Comparison of ENCODE assay signal across 15 cellular contexts in the genomic region with DNA sequence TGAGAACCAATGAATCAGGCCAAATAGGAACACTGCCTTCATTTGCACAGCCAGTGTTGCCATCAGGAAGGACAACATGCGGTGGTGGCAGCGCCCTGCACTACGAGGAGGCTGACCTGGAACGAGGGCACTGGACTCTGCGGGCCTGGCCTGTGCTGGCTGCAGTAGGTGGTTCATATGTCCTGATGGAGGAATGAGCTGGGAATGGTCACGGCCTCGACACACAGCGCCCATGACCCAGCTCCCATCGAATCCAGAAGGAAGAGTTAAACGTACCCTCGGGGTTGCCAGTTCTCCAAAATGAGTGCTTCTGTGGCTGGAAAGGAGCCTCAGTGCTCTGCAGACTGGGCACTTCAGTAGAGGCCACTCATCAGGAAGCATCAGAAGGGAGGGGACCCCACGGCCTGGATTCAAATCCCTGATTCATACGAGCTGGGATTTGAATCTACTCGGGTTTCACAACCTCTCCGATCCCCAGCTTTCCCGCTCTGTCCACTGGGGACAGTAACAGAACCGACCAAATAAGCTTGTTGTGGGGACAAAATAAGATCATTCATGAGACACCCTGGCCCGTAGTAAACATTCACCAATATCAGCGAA.
A peak's percentile ranks its signal among the peaks of the same experiment; 100 is the strongest.
DNase-seq lines count a peak whose midpoint lies in the region; ATAC-seq, FAIRE-seq and TF ChIP-seq lines count a peak whose summit lies in the region.
"Had no signal": no experiment of that assay in that cellular context is flagged by ENCODE, and none has a peak within 500 bp of the region (broad histone marks: within the 10 kb centered on the region; RNA-seq: fewer than 3 reads in every experiment).

No MANE protein-coding gene starts in this region.

- no peak overlapping the region for H2BK20ac ChIP-seq in H1 (ENCODE audit: low read length)

- H3K9me2 ChIP-seq in hepatocyte (replicated peaks; ENCODE audit: insufficient read depth) = no peaks in the 10 kb centered on the region

- no peak overlapping the region for H2AK5ac ChIP-seq in H1 (ENCODE audit: low read depth, low read length)

- no peak overlapping the region for H3K23ac ChIP-seq in H1 (ENCODE audit: insufficient read length)

- DNase-seq in Right ventricle myocardium inferior (ENCODE audit: missing footprints) (peak; percentile 45), right atrium auricular region (ENCODE audit: low spot score) (no peak), H1 (ENCODE audit: low read depth in 1 of 2, low spot score in 2 of 2) (no peak), vagina (ENCODE audit: extremely low spot score in 2 of 2) (no peak), NCI-H1436 (lab: John Stamatoyannopoulos, UW) (no peak), NCI-H2227 treated with DMSO at 0.1 percent for 48 hours (lab: John Stamatoyannopoulos, UW) (no peak), hepatocyte (ENCODE audit: low spot score) (no peak)
- DNase-seq: DMS 273 treated with DMSO at 0.1 percent for 48 hours, DMS79 treated with DMSO at 0.1 percent for 48 hours, NCI-H2029 treated with DMSO at 0.1 percent for 48 hours, NCI-H774 had no signal

- H3K4me1 ChIP-seq in right atrium auricular region (peaks cover 0 to 73% of the 10 kb centered on the region in 2 donors), H1 (replicated peaks in 1 of 4; ENCODE audit: control insufficient read depth in 3 of 4, insufficient read depth in 4 of 4, low read length in 3 of 4) (peaks cover 0 to 2% (median 0%) of the 10 kb centered on the region in 4 experiments; a peak in 1 of 7 replicates), neutrophil (ENCODE audit: control insufficient read depth in 1 of 2, insufficient read depth in 1 of 2, low read depth in 1 of 2, low read length in 1 of 2) (peaks cover 13 to 22% of the 10 kb centered on the region in 2 experiments), vagina (peaks cover 63% of the 10 kb centered on the region), hepatocyte (ENCODE audit: insufficient read depth) (peaks cover 11% of the 10 kb centered on the region)

- no peak overlapping the region; the same call in 1 of the 2 replicates for H4K8ac ChIP-seq in H1 (ENCODE audit: extremely low read depth, insufficient read depth, low read length)

- H3K4me3 ChIP-seq in right atrium auricular region (no peak overlapping the region), H1 (ENCODE audit: extremely low read depth in 1 of 4, insufficient read depth in 2 of 4, low read depth in 3 of 4, low read length in 4 of 4) (no peak overlapping the region), neutrophil (ENCODE audit: low read depth in 1 of 2, low read length in 1 of 2) (no peak overlapping the region), vagina (no peak overlapping the region), hepatocyte (no peak overlapping the region)
- H3K4me3 ChIP-seq: BLaER1 treated with 17β-estradiol and CSF1 and Interleukin-3, amounts not matched to agents 10 nM and 100 nM had no signal

- no peaks in the 10 kb centered on the region for H3K27me3 ChIP-seq in right atrium auricular region
- no peaks in the 10 kb centered on the region for H3K27me3 ChIP-seq in H1 (replicated peaks in 1 of 4; ENCODE audit: control insufficient read depth in 3 of 4, extremely low read depth in 1 of 4, insufficient read depth in 3 of 4, low read length in 3 of 4)
- no peaks in the 10 kb centered on the region for H3K27me3 ChIP-seq in neutrophil
- H3K27me3 ChIP-seq in vagina = no peaks in the 10 kb centered on the region
- H3K27me3 ChIP-seq in hepatocyte = no peaks in the 10 kb centered on the region
- H3K27me3 ChIP-seq: BLaER1 treated with 17β-estradiol and CSF1 and Interleukin-3, amounts not matched to agents 10 nM and 100 nM had no signal

- H3K18ac ChIP-seq in H1 (ENCODE audit: extremely low read depth, low read length) = no peak overlapping the region; the same call in 1 of the 2 replicates

- H2BK12ac ChIP-seq in H1 (ENCODE audit: low read depth, low read length) = no peak overlapping the region

- H3K9me3 ChIP-seq in right atrium auricular region (no peaks in the 10 kb centered on the region), H1 (ENCODE audit: insufficient read depth in 2 of 2, low read depth in 1 of 2, low read length in 1 of 2) (0 out of 4 replicates have a peak, but pooled peaks cover 0 to 2% of the 10 kb centered on the region in 2 experiments), neutrophil (no peaks in the 10 kb centered on the region), vagina (no peaks in the 10 kb centered on the region), hepatocyte (ENCODE audit: low read depth) (no peaks in the 10 kb centered on the region)
- H3K9me3 ChIP-seq: BLaER1 treated with 17β-estradiol and CSF1 and Interleukin-3, amounts not matched to agents 10 nM and 100 nM; Caco-2 had no signal

- 0 out of 2 replicates have a peak overlapping the region, but pooled peaks have one; percentile 3 for H2BK15ac ChIP-seq in H1 (ENCODE audit: low read length)

- H3K79me1 ChIP-seq in H1 (ENCODE audit: low read depth, low read length) = no peaks in the 10 kb centered on the region

- H3K36me3 ChIP-seq in right atrium auricular region (no peaks in the 10 kb centered on the region), H1 (ENCODE audit: control insufficient read depth in 2 of 4, insufficient read depth in 4 of 4, low read length in 3 of 4) (no peaks in the 10 kb centered on the region), neutrophil (no peaks in the 10 kb centered on the region), vagina (no peaks in the 10 kb centered on the region), hepatocyte (replicated peaks; ENCODE audit: insufficient read depth, low read depth) (no peaks in the 10 kb centered on the region)
- H3K36me3 ChIP-seq: BLaER1 treated with 17β-estradiol and CSF1 and Interleukin-3, amounts not matched to agents 10 nM and 100 nM had no signal

- CTCF ChIA-PET in H1 (lab: Charles Lee; ENCODE audit: partially characterized antibody) = interaction anchor here (0.7 to 6.3 kb wide), 43 partner anchors 9 to 359 kb away, joined by 3 to 170 read pairs (median 5); a partner anchor contains a TSS

- H3K14ac ChIP-seq in H1 (ENCODE audit: insufficient read length) = no peak overlapping the region

- H4K91ac ChIP-seq in H1 (replicated peaks; ENCODE audit: insufficient read length, low read length) = no peak overlapping the region

- POLR2A ChIA-PET in H1 (lab: Charles Lee; ENCODE audit: partially characterized antibody) = interaction anchor here (0.5 to 1.5 kb wide), 2 partner anchors 43 to 78 kb away, joined by 3 to 5 read pairs; no protein-coding TSS in a partner anchor

- 90% methylated on average over 19 of the region's 19 CpGs; no CpG with 5 or more reads in 1 of the 2 experiments for WGBS in H1 (ENCODE audit: extremely low coverage in 1 of 2, insufficient coverage in 1 of 2, insufficient read length in 1 of 2, insufficient replicate concordance in 2 of 2, low coverage in 1 of 2, low lambda C conversion rate in 2 of 2, missing lambda C conversion rate in 1 of 2), 2 experiments
- WGBS in hepatocyte (ENCODE audit: low lambda C conversion rate, missing lambda C conversion rate) = 90% methylated on average over 19 of the region's 19 CpGs

- H3K27ac ChIP-seq in right atrium auricular region = peak overlapping the region in 1 of 2 donors; percentile 12
- H3K27ac ChIP-seq in H1 (ENCODE audit: low read depth, low read length) = no peak overlapping the region
- H3K27ac ChIP-seq in neutrophil = peak overlapping the region; percentile 8
- peak overlapping the region; percentile 91 for H3K27ac ChIP-seq in vagina
- no peak overlapping the region for H3K27ac ChIP-seq in hepatocyte
- H3K27ac ChIP-seq: 22Rv1; BLaER1 treated with 17β-estradiol and CSF1 and Interleukin-3, amounts not matched to agents 10 nM and 100 nM had no signal

- no peak overlapping the region for H3K56ac ChIP-seq in H1 (replicated peaks; ENCODE audit: insufficient read length, low read depth, low read length)

- peak overlapping the region; percentile 78; the same call in 1 of the 2 replicates for H2AFZ ChIP-seq in H1 (ENCODE audit: low read length)
- H2AFZ ChIP-seq in hepatocyte = no peak overlapping the region

- intact Hi-C loops in Right ventricle myocardium inferior (cut with DNase I) = loop anchor here (1.0 to 5.0 kb wide), 2 partner anchors 44 to 94 kb away; no protein-coding TSS in a partner anchor
- intact Hi-C loops in vagina (cut with DNase I) = no loop called here

- H4K20me1 ChIP-seq in H1 (replicated peaks in 1 of 2; ENCODE audit: control insufficient read depth in 1 of 2, insufficient read depth in 2 of 2, low read length in 2 of 2) (no peaks in the 10 kb centered on the region), hepatocyte (ENCODE audit: insufficient read depth, poor library complexity, severe bottlenecking) (no peaks in the 10 kb centered on the region)
- H4K20me1 ChIP-seq: BLaER1 treated with 17β-estradiol and CSF1 and Interleukin-3, amounts not matched to agents 10 nM and 100 nM had no signal

- TF ChIP-seq EP300 in H1 (IDR thresholded peaks at IDR 0.05; ENCODE audit: borderline replicate concordance in 1 of 2, low read depth in 2 of 2, low read length in 2 of 2) = no peak

- H3K79me2 ChIP-seq in H1 (ENCODE audit: control insufficient read depth in 1 of 2, insufficient read depth in 2 of 2, low read length in 2 of 2) (no peaks in the 10 kb centered on the region), hepatocyte (no peaks in the 10 kb centered on the region)

- peaks cover 7% of the 10 kb centered on the region; the same call in 1 of the 2 replicates for H3K23me2 ChIP-seq in H1 (ENCODE audit: low read depth, low read length)

- H3K4ac ChIP-seq in H1 (replicated peaks; ENCODE audit: insufficient read length, low read depth, low read length) = no peak overlapping the region

- TF ChIP-seq RAD21 in H1 (IDR thresholded peaks at IDR 0.05 in 1 of 2, conservative IDR thresholded peaks at IDR 0.05 in 1 of 2; ENCODE audit: low read depth in 2 of 2, low read length in 2 of 2) = no peak

- no peak overlapping the region for H3K9ac ChIP-seq in H1 (replicated peaks in 1 of 4; ENCODE audit: extremely low read depth in 1 of 4, low read depth in 3 of 4, low read length in 3 of 4)
- H3K9ac ChIP-seq: BLaER1 treated with 17β-estradiol and CSF1 and Interleukin-3, amounts not matched to agents 10 nM and 100 nM had no signal

- no peak for TF ChIP-seq POLR2A in H1 (IDR thresholded peaks at IDR 0.05; ENCODE audit: control extremely low read depth in 1 of 2, low read depth in 2 of 2, low read length in 2 of 2)
- no peak for TF ChIP-seq POLR2A in vagina (IDR thresholded peaks at IDR 0.05)

- H4K5ac ChIP-seq in H1 (ENCODE audit: insufficient read length, low read depth, low read length) = no peak overlapping the region

- TF ChIP-seq CTCF in right atrium auricular region (IDR thresholded peaks at IDR 0.05) (no peak), H1 (IDR thresholded peaks at IDR 0.05; ENCODE audit: control extremely low read depth in 1 of 3, insufficient read depth in 1 of 3, low read depth in 1 of 3, low read length in 3 of 3) (no peak), neutrophil (IDR thresholded peaks at IDR 0.05) (no peak), vagina (IDR thresholded peaks at IDR 0.05) (no peak), hepatocyte (IDR thresholded peaks at IDR 0.05; ENCODE audit: poor library complexity) (no peak)

- ATAC-seq in Right ventricle myocardium inferior = no peak

- no peak overlapping the region for H3K4me2 ChIP-seq in H1 (ENCODE audit: insufficient read depth in 1 of 2, low read depth in 2 of 2, low read length in 2 of 2)
- no peak overlapping the region for H3K4me2 ChIP-seq in hepatocyte

- no peak for FAIRE-seq in H1 (lab: Jason Lieb, UNC)

- H2BK5ac ChIP-seq in H1 (ENCODE audit: low read depth, low read length) = 0 out of 2 replicates have a peak overlapping the region, but pooled peaks have one; percentile 63

- H2BK120ac ChIP-seq in H1 (replicated peaks; ENCODE audit: low read depth, low read length) = no peak overlapping the region

Comparison
In these comparisons a context has a peak if more than half of its experiments do, and no peak if none do; other contexts are left out.
1. H3K27ac ChIP-seq: peak in neutrophil (single experiment) and vagina (single experiment); none in H1 (single experiment) and hepatocyte (single experiment).